24 cellular contexts compared by ENCODE assay signal in the genomic region with DNA sequence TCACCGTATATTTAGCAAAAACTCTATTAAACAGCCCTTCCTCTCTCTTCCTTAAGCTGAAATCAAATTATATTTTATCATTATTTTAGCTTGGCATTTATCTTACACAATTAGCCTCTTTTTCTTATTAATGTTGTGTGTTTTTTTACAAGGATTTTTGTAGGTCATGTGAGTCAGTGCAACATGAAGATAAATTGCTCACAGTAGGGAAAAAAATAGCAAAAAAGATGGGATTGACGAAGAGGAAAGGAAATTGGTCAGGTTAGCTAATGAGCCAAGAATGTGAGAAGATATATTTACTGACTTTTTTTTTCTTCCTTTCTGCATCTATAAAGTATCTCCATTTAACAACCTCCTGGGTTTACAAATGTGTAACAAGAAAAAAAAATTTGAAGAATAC.
DNase-seq lines count a peak whose midpoint lies in the region; ATAC-seq and TF ChIP-seq lines count a peak whose summit lies in the region.
"Had no signal": no experiment of that assay in that cellular context is flagged by ENCODE, and none has a peak within 500 bp of the region (broad histone marks: within the 10 kb centered on the region; RNA-seq: fewer than 3 reads in every experiment).

No MANE protein-coding gene starts in this region.

- DNase-seq in AG10803 (ENCODE audit: low read depth) (peak; percentile 68), HS-5 (ENCODE audit: low read depth) (peak; percentile 38), astrocyte of the cerebellum (ENCODE audit: low read depth) (peak; percentile 6), kidney tubule cell (ENCODE audit: low spot score) (peak; percentile 15), tibial nerve (ENCODE audit: low spot score in 2 of 2) (no peak), RKO (ENCODE audit: low spot score) (no peak)
- no peak for DNase-seq in stimulated activated CD4-positive, alpha-beta T cell treated with anti-CD3 and anti-CD28 coated beads, Interleukin-12 subunit alpha, Interleukin-12 subunit beta, amount 100 ng/mL, for 4 hours
- DNase-seq: activated CD4-positive, alpha-beta T cell treated with anti-CD3 and anti-CD28 coated beads, Interleukin-2, amount 50 U/mL, for 4 hours; activated CD8-positive, alpha-beta memory T cell treated with anti-CD3 and anti-CD28 coated beads, Interleukin-2, amount 50 U/mL, for 4 hours; CD4-positive, CD25-positive, alpha-beta regulatory T cell; DMS 273 treated with DMSO at 0.1 percent for 48 hours; effector CD8-positive, alpha-beta T cell; glutamatergic neuron; left cardiac atrium; naive B cell; NCI-H1436; NCI-H2107; NCI-H510A treated with DMSO at 0.1 percent for 48 hours; occipital lobe; retina; upper lobe of left lung had no signal

- in situ Hi-C loops in astrocyte of the cerebellum (cut with HindIII; ENCODE audit: low sequenced_read_pairs), result no loop called here

- no peak for TF ChIP-seq POLR2A in tibial nerve (IDR thresholded peaks at IDR 0.05)

- no peak for ATAC-seq in HG03354 (IDR thresholded peaks at IDR 0.05; ENCODE audit: poor library complexity, severe bottlenecking, unreplicated experiment)
- ATAC-seq: HepG2 had no signal

- H3K27ac ChIP-seq in tibial nerve, result no peak overlapping the region
- H3K27ac ChIP-seq: SK-N-MC, upper lobe of left lung had no signal

- no peak for TF ChIP-seq EP300 in tibial nerve (IDR thresholded peaks at IDR 0.05)

- no peaks in the 10 kb centered on the region for H3K36me3 ChIP-seq in tibial nerve
- H3K36me3 ChIP-seq: upper lobe of left lung had no signal

- no peak for TF ChIP-seq CTCF in AG10803 (conservative IDR thresholded peaks at IDR 0.05; ENCODE audit: low read length)
- no peak for TF ChIP-seq CTCF in astrocyte of the cerebellum (IDR thresholded peaks at IDR 0.05; ENCODE audit: low read depth, low read length, missing control alignments)
- TF ChIP-seq CTCF in tibial nerve (IDR thresholded peaks at IDR 0.05), result no peak

- 57 to 64% methylated on average over 2 of the region's 2 CpGs for WGBS in tibial nerve, 2 donors

- no peaks in the 10 kb centered on the region for H3K27me3 ChIP-seq in tibial nerve
- H3K27me3 ChIP-seq: upper lobe of left lung had no signal

- H3K4me3 ChIP-seq in AG10803 (ENCODE audit: low read length), result no peak overlapping the region
- no peak overlapping the region for H3K4me3 ChIP-seq in astrocyte of the cerebellum (ENCODE audit: low read depth, low read length)
- H3K4me3 ChIP-seq in tibial nerve, result no peak overlapping the region
- H3K4me3 ChIP-seq: SK-N-MC, upper lobe of left lung had no signal

- H3K4me1 ChIP-seq in tibial nerve, result no peaks in the 10 kb centered on the region
- H3K4me1 ChIP-seq: upper lobe of left lung had no signal

- no peaks in the 10 kb centered on the region for H3K9me3 ChIP-seq in tibial nerve

Comparison
In these comparisons a context has a peak if more than half of its experiments do, and no peak if none do; other contexts are left out.
1. DNase-seq: peak in AG10803 (single experiment), HS-5 (single experiment), astrocyte of the cerebellum (single experiment) and kidney tubule cell (single experiment); none in tibial nerve (0 of 2), stimulated activated CD4-positive, alpha-beta T cell treated with anti-CD3 and anti-CD28 coated beads, Interleukin-12 subunit alpha, Interleukin-12 subunit beta, amount 100 ng/mL, for 4 hours (single experiment) and RKO (single experiment).